In the genomic region with DNA sequence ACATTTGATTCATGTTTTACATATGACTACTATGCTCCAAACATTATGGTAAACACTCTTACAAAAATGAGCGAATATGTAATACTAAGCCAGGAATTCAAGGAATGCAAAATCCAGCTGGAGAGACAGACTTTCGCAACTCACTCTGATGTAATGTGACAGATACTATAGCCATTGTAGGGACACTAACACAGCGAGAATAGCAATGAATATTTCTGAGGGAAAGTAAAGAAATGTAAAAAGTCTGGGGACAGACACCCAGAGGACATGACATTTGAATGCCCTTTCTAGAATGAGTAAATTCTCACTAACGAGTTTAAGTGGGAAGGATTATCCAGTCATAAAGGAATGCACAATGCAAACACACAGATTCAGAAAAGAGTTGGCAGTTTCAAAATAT, we compare ENCODE assay signal across 12 cellular contexts.
A peak's percentile ranks its signal among the peaks of the same experiment; 100 is the strongest.
DNase-seq lines count a peak whose midpoint lies in the region; TF ChIP-seq lines count a peak whose summit lies in the region.
"Had no signal": no experiment of that assay in that cellular context is flagged by ENCODE, and none has a peak within 500 bp of the region (broad histone marks: within the 10 kb centered on the region; RNA-seq: fewer than 3 reads in every experiment).

No MANE protein-coding gene starts in this region.

- H3K36me3 ChIP-seq in SK-N-SH (replicated peaks in 1 of 2; ENCODE audit: control insufficient read depth in 1 of 2, insufficient read depth in 2 of 2, low read length in 1 of 2) (no peaks in the 10 kb centered on the region), Karpas-422 (ENCODE audit: insufficient read depth, low read length) (no peaks in the 10 kb centered on the region)

- CTCF ChIA-PET in SK-N-SH (lab: Yijun Ruan, JAX): no interaction called here

- no peak overlapping the region for H3T11ph ChIP-seq in H9 (ENCODE audit: low read length)

- no peak overlapping the region for H3K56ac ChIP-seq in H9 (ENCODE audit: insufficient read length, low read depth, low read length)

- H3F3A ChIP-seq in SK-N-SH (replicated peaks; ENCODE audit: insufficient read depth): peaks cover 14% of the 10 kb centered on the region

- no CpG with 5 or more reads among the region's 4 CpGs for WGBS in H9 (ENCODE audit: extremely low coverage, insufficient read length, low lambda C conversion rate)
- 9% methylated on average over 4 of the region's 4 CpGs for WGBS in SK-N-SH (ENCODE audit: low lambda C conversion rate)

- 0 out of 4 replicates have a peak, but pooled peaks have one; percentile 13 to 53 for TF ChIP-seq EP300 in SK-N-SH (IDR thresholded peaks at IDR 0.05; ENCODE audit: borderline replicate concordance in 1 of 2, low read depth in 1 of 2, low read length in 1 of 2)

- TF ChIP-seq CTCF in H9 (conservative IDR thresholded peaks at IDR 0.05) (no peak), SK-N-SH (IDR thresholded peaks at IDR 0.05) (no peak), foreskin fibroblast (IDR thresholded peaks at IDR 0.05; ENCODE audit: low read depth, low read length) (no peak), retinal pigment epithelial cell (conservative IDR thresholded peaks at IDR 0.05; ENCODE audit: low read depth, low read length) (no peak)

- no peaks in the 10 kb centered on the region for H3K79me1 ChIP-seq in H9 (ENCODE audit: insufficient read depth, low read depth, low read length, poor library complexity, severe bottlenecking)

- H3K36me3 Mint-ChIP-seq in H9 (ENCODE audit: insufficient read depth in 1 of 3, low read depth in 3 of 3): no peaks in the 10 kb centered on the region; a peak in 1 of 7 replicates

- no peak overlapping the region for H4K5ac ChIP-seq in H9 (ENCODE audit: insufficient read length, low read depth, low read length)

- H3K27me3 ChIP-seq in H9 (ENCODE audit: insufficient read depth, low read length) (no peaks in the 10 kb centered on the region), SK-N-SH (ENCODE audit: insufficient read depth) (no peaks in the 10 kb centered on the region), Karpas-422 (ENCODE audit: low read length) (no peaks in the 10 kb centered on the region)

- no peak overlapping the region for H2BK5ac ChIP-seq in H9 (ENCODE audit: insufficient read length, low read length)

- peaks cover 2% of the 10 kb centered on the region in 2 experiments; a peak in 2 of 5 replicates for H3K9me3 Mint-ChIP-seq in H9

- H3K23ac ChIP-seq in H9 (ENCODE audit: insufficient read length, low read depth, low read length): no peak overlapping the region

- H3K4me3 Mint-ChIP-seq in H9: no peak overlapping the region

- H3K4me3 ChIP-seq in SK-N-SH (ENCODE audit: low read depth in 2 of 2, low read length in 1 of 2) (peak overlapping the region in 1 of 2 experiments; percentile 8; a peak in 1 of 4 replicates), foreskin fibroblast (ENCODE audit: low read depth in 1 of 2, low read length in 2 of 2) (peak overlapping the region in 1 of 2 donors; percentile 15), retinal pigment epithelial cell (ENCODE audit: low read length) (no peak overlapping the region), Karpas-422 (ENCODE audit: low read length) (no peak overlapping the region)

- H3K27ac Mint-ChIP-seq in H9: peak overlapping the region; percentile 1 to 32 (median 2); a peak in 5 of 7 replicates

- no peak overlapping the region for H2BK12ac ChIP-seq in H9 (ENCODE audit: insufficient read length, low read depth, low read length)

- H3K27ac ChIP-seq in H9 (ENCODE audit: insufficient read length, low read depth, low read length) (no peak overlapping the region), SK-N-SH (ENCODE audit: low read depth in 2 of 2, low read length in 1 of 2) (peak overlapping the region; percentile 44 to 47; a peak in 3 of 4 replicates), Karpas-422 (ENCODE audit: low read length) (no peak overlapping the region)

- no peak overlapping the region for H2AFZ ChIP-seq in H9 (ENCODE audit: low read length)
- H2AFZ ChIP-seq in SK-N-SH (ENCODE audit: low read depth): no peak overlapping the region
- no peak overlapping the region for H2AFZ ChIP-seq in Karpas-422 (ENCODE audit: low read length)

- H3K9me3 ChIP-seq in H9 (ENCODE audit: control insufficient read depth, low read depth, low read length) (no peaks in the 10 kb centered on the region), SK-N-SH (no peaks in the 10 kb centered on the region), Karpas-422 (ENCODE audit: low read length) (no peaks in the 10 kb centered on the region)

- POLR2A ChIA-PET in SK-N-SH (lab: Yijun Ruan, JAX): no interaction called here

- no peaks in the 10 kb centered on the region for H4K20me1 ChIP-seq in H9 (ENCODE audit: control insufficient read depth, insufficient read depth, insufficient read length)
- H4K20me1 ChIP-seq in SK-N-SH (ENCODE audit: insufficient read depth): no peaks in the 10 kb centered on the region
- H4K20me1 ChIP-seq in Karpas-422 (ENCODE audit: insufficient read depth, low read depth, low read length): no peaks in the 10 kb centered on the region

- no peak overlapping the region for H4K8ac ChIP-seq in H9 (replicated peaks; ENCODE audit: insufficient read length, low read depth, low read length)

- H3K9me2 ChIP-seq in SK-N-SH: no peaks in the 10 kb centered on the region
- no peaks in the 10 kb centered on the region for H3K9me2 ChIP-seq in Karpas-422 (replicated peaks; ENCODE audit: insufficient read depth, low read length)

- H3K79me2 ChIP-seq in H9 (ENCODE audit: insufficient read depth, low read length) (no peaks in the 10 kb centered on the region), SK-N-SH (ENCODE audit: insufficient read depth) (no peaks in the 10 kb centered on the region), Karpas-422 (ENCODE audit: low read length) (no peaks in the 10 kb centered on the region)

- no peak overlapping the region for H2BK120ac ChIP-seq in H9 (ENCODE audit: low read depth, low read length, poor library complexity, severe bottlenecking)

- no peak overlapping the region for H3K4me2 ChIP-seq in H9 (ENCODE audit: insufficient read depth, insufficient read length, low read length)
- peak overlapping the region; percentile 60 for H3K4me2 ChIP-seq in SK-N-SH
- no peak overlapping the region for H3K4me2 ChIP-seq in Karpas-422 (ENCODE audit: low read depth, low read length, poor library complexity, severe bottlenecking)

- H3K9ac ChIP-seq in H9 (ENCODE audit: extremely low read depth, insufficient read length, low read length): no peak overlapping the region
- H3K9ac ChIP-seq in SK-N-SH: no peak overlapping the region
- H3K9ac ChIP-seq in Karpas-422 (ENCODE audit: low read length): no peak overlapping the region

- no peaks in the 10 kb centered on the region for H3K27me3 Mint-ChIP-seq in H9 (ENCODE audit: low read depth)

- no peak for DNase-seq in H9
- no peak for DNase-seq in SK-N-SH
- peak; percentile 84 to 91 for DNase-seq in foreskin fibroblast
- peak; percentile 92 for DNase-seq in retinal pigment epithelial cell (ENCODE audit: low read depth)
- DNase-seq in DMS53 (lab: John Stamatoyannopoulos, UW): no peak
- DNase-seq in NCI-H2081 treated with DMSO at 0.1 percent for 48 hours (lab: John Stamatoyannopoulos, UW): no peak
- DNase-seq in Karpas-422: no peak
- no peak for DNase-seq in NCI-H526 treated with DMSO at 0.1 percent for 48 hours (lab: John Stamatoyannopoulos, UW)
- DNase-seq: activated T-cell treated with anti-CD3 and anti-CD28 coated beads, Interleukin-2, amount 50 U/mL, for 48 hours; OCI-M1; posterior cingulate gyrus; stimulated activated naive CD4-positive, alpha-beta T cell had no signal

- H3K4me1 Mint-ChIP-seq in H9: peaks cover 12 to 15% of the 10 kb centered on the region in 2 experiments

- no peak overlapping the region for H2BK20ac ChIP-seq in H9 (ENCODE audit: low read depth, low read length, poor library complexity, severe bottlenecking)

- H4K91ac ChIP-seq in H9 (ENCODE audit: insufficient read length, low read depth, low read length): no peak overlapping the region

- no peaks in the 10 kb centered on the region for H3K23me2 ChIP-seq in H9 (ENCODE audit: insufficient read length, low read depth, low read length, poor library complexity, severe bottlenecking)

- H3K4ac ChIP-seq in H9 (ENCODE audit: low read depth, low read length): no peak overlapping the region

- H2BK15ac ChIP-seq in H9 (ENCODE audit: low read depth, low read length): no peak overlapping the region

- H3K4me1 ChIP-seq in H9 (ENCODE audit: insufficient read depth, low read length) (no peaks in the 10 kb centered on the region), SK-N-SH (ENCODE audit: control insufficient read depth in 1 of 2, insufficient read depth in 2 of 2, low read depth in 1 of 2, low read length in 1 of 2) (peaks cover 0 to 7% of the 10 kb centered on the region in 2 experiments; a peak in 2 of 4 replicates), Karpas-422 (ENCODE audit: low read length) (no peaks in the 10 kb centered on the region)

- H3K14ac ChIP-seq in H9 (ENCODE audit: insufficient read depth, low read length): no peak overlapping the region

- no peak for TF ChIP-seq RAD21 in SK-N-SH (IDR thresholded peaks at IDR 0.05; ENCODE audit: low read length)

- H2AK5ac ChIP-seq in H9 (ENCODE audit: insufficient read length, low read length): no peak overlapping the region

- no peak overlapping the region for H3K18ac ChIP-seq in H9 (ENCODE audit: insufficient read length, low read depth, low read length)

TF ChIP-seq in SK-N-SH, 30 proteins besides CTCF, POLR2A, EP300 and RAD21 (continues in another document):
- TF ChIP-seq MEF2A (IDR thresholded peaks at IDR 0.05; ENCODE audit: borderline replicate concordance, low read depth) (no peak), MAX (IDR thresholded peaks at IDR 0.05; ENCODE audit: low read depth) (0 out of 2 replicates have a peak, but pooled peaks have one; percentile 43), USF1 (IDR thresholded peaks at IDR 0.05; ENCODE audit: borderline replicate concordance, low read depth) (no peak)

Comparison
In these comparisons a context has a peak if more than half of its experiments do, and no peak if none do; other contexts are left out.
1. DNase-seq: peak in foreskin fibroblast (2 of 2) and retinal pigment epithelial cell (single experiment); none in H9 (single experiment), SK-N-SH (single experiment), DMS53 (single experiment), NCI-H2081 treated with DMSO at 0.1 percent for 48 hours (single experiment), Karpas-422 (single experiment) and NCI-H526 treated with DMSO at 0.1 percent for 48 hours (single experiment).
2. H3K27ac ChIP-seq: peak in SK-N-SH (2 of 2); none in H9 (single experiment) and Karpas-422 (single experiment).